In genomic region chr1:54400321-54400720, GRCh38 we compare ENCODE assay signal across 15 cellular contexts. TPM values are rescaled to one million over a fixed set of nuclear protein-coding genes. Genes with fewer than 3 reads are reported as not detected.
DNase-seq lines count a peak whose midpoint lies in the region; ATAC-seq and TF ChIP-seq lines count a peak whose summit lies in the region.
"Had no signal": no experiment of that assay in that cellular context is flagged by ENCODE, and none has a peak within 500 bp of the region (broad histone marks: within the 10 kb centered on the region; RNA-seq: fewer than 3 reads in every experiment).

No MANE protein-coding gene starts in this region.

- H3K79me2 ChIP-seq in GM23338 (replicated peaks; ENCODE audit: insufficient read depth), result peaks cover 100% of the 10 kb centered on the region

- ATAC-seq in stimulated activated naive CD8-positive, alpha-beta T cell treated with anti-CD3 and anti-CD28 coated beads, Interleukin-15, Interleukin-2, amounts not matched to agents 100 U/mL and 50 U/mL, for 24 hours, result peak; percentile 72
- no peak for ATAC-seq in HG03039 (IDR thresholded peaks at IDR 0.05; ENCODE audit: unreplicated experiment)
- ATAC-seq in sciatic nerve, result no peak
- ATAC-seq in GM23338, result no peak
- ATAC-seq: gastroesophageal sphincter had no signal

- peak overlapping the region; percentile 68 for H3K27ac Mint-ChIP-seq in activated naive CD4-positive, alpha-beta T cell treated with anti-CD3 and anti-CD28 coated beads for 36 hours
- H3K27ac Mint-ChIP-seq in activated naive CD8-positive, alpha-beta T cell, result peak overlapping the region; percentile 92
- no peak overlapping the region for H3K27ac Mint-ChIP-seq in GM23338

- H3K36me3 Mint-ChIP-seq in activated naive CD4-positive, alpha-beta T cell treated with anti-CD3 and anti-CD28 coated beads for 36 hours (ENCODE audit: low read depth), result peaks cover 73% of the 10 kb centered on the region
- H3K36me3 Mint-ChIP-seq in activated naive CD8-positive, alpha-beta T cell, result peaks cover 35% of the 10 kb centered on the region
- peaks cover 94% of the 10 kb centered on the region for H3K36me3 Mint-ChIP-seq in GM23338 (ENCODE audit: low read depth)

- no peak overlapping the region for H3K4me3 ChIP-seq in GM23338
- H3K4me3 ChIP-seq: adrenal gland, gastroesophageal sphincter, SJCRH30, skin epidermis, stomach had no signal

- TF ChIP-seq CTCF in GM20000 (IDR thresholded peaks at IDR 0.05; ENCODE audit: extremely low read depth, missing control alignments), result no peak
- no peak for TF ChIP-seq CTCF in GM23338 (conservative IDR thresholded peaks at IDR 0.05; ENCODE audit: low read depth in 2 of 2)

- no peaks in the 10 kb centered on the region for H3K9me2 ChIP-seq in GM23338 (ENCODE audit: insufficient read depth)

- no peak overlapping the region for H3K27ac ChIP-seq in GM23338 (ENCODE audit: low read depth)
- H3K27ac ChIP-seq: adrenal gland, gastroesophageal sphincter, SJCRH30, skin epidermis had no signal

- peaks cover 67% of the 10 kb centered on the region for H4K20me1 ChIP-seq in GM23338 (replicated peaks; ENCODE audit: insufficient read depth)

- DNase-seq in activated naive CD4-positive, alpha-beta T cell treated with anti-CD3 and anti-CD28 coated beads for 36 hours, result peak; percentile 78
- no peak for DNase-seq in activated naive CD4-positive, alpha-beta T cell (lab: John Stamatoyannopoulos, UW)
- peak; percentile 67 for DNase-seq in GM20000 (ENCODE audit: low spot score)
- DNase-seq in stimulated activated naive CD8-positive, alpha-beta T cell treated with anti-CD3 and anti-CD28 coated beads, Interleukin-15, Interleukin-2, amounts not matched to agents 100 U/mL and 50 U/mL, for 24 hours, result peak; percentile 46
- DNase-seq in sciatic nerve (ENCODE audit: low spot score), result no peak
- DNase-seq in GM23338 (ENCODE audit: low spot score), result no peak
- DNase-seq: adrenal gland, NCI-H1436 treated with DMSO at 0.1 percent for 48 hours, NCI-H446 treated with DMSO at 0.1 percent for 48 hours, SJCRH30, stomach had no signal

- H3K36me3 ChIP-seq in GM23338 (ENCODE audit: insufficient read depth), result peaks cover 41% of the 10 kb centered on the region

- H3K27me3 Mint-ChIP-seq in activated naive CD4-positive, alpha-beta T cell treated with anti-CD3 and anti-CD28 coated beads for 36 hours (ENCODE audit: low read depth), result no peaks in the 10 kb centered on the region
- H3K27me3 Mint-ChIP-seq in activated naive CD8-positive, alpha-beta T cell, result no peaks in the 10 kb centered on the region
- peaks cover 20% of the 10 kb centered on the region for H3K27me3 Mint-ChIP-seq in GM23338 (ENCODE audit: insufficient read depth, low read depth, poor library complexity)

- peaks cover 74% of the 10 kb centered on the region for H3K4me1 Mint-ChIP-seq in activated naive CD4-positive, alpha-beta T cell treated with anti-CD3 and anti-CD28 coated beads for 36 hours (ENCODE audit: low read depth)
- peaks cover 73% of the 10 kb centered on the region for H3K4me1 Mint-ChIP-seq in activated naive CD8-positive, alpha-beta T cell (ENCODE audit: low read depth)
- H3K4me1 Mint-ChIP-seq in GM23338, result peaks cover 70% of the 10 kb centered on the region

- H3F3A ChIP-seq in GM23338 (replicated peaks; ENCODE audit: low read depth), result no peaks in the 10 kb centered on the region; the same call in none of the 2 replicates

- intact Hi-C loops in activated naive CD4-positive, alpha-beta T cell treated with anti-CD3 and anti-CD28 coated beads for 36 hours (cut with micrococcal nuclease), result loop anchor here (1.0 to 10.0 kb wide), 3 partner anchors 44 to 516 kb away; partner anchors contain the start of genes IFT25, LRRC42 and YIPF1
- intact Hi-C loops in sciatic nerve (cut with DNase I), result loop anchor here (10.0 kb wide), 1 partner anchor 126 kb away; no protein-coding TSS in a partner anchor

- no peak overlapping the region for H2AFZ ChIP-seq in GM23338

- no peaks in the 10 kb centered on the region for H3K27me3 ChIP-seq in GM23338 (ENCODE audit: insufficient read depth)
- H3K27me3 ChIP-seq: adrenal gland, gastroesophageal sphincter, SJCRH30, stomach had no signal

- H3K4me1 ChIP-seq in GM23338 (ENCODE audit: insufficient read depth), result peaks cover 41% of the 10 kb centered on the region

- peak overlapping the region; percentile 36 for H3K4me3 Mint-ChIP-seq in activated naive CD4-positive, alpha-beta T cell treated with anti-CD3 and anti-CD28 coated beads for 36 hours
- H3K4me3 Mint-ChIP-seq in activated naive CD8-positive, alpha-beta T cell, result peak overlapping the region; percentile 74
- no peak overlapping the region for H3K4me3 Mint-ChIP-seq in GM23338

- no peak overlapping the region for H3K4me2 ChIP-seq in GM23338

- CTCF ChIA-PET in activated naive CD4-positive, alpha-beta T cell treated with anti-CD3 and anti-CD28 coated beads for 36 hours (lab: Charles Lee), result interaction anchor here (1.3 kb wide), 1 partner anchor 89 kb away, joined by 5 read pairs; no protein-coding TSS in a partner anchor

- H3K9me3 Mint-ChIP-seq in activated naive CD4-positive, alpha-beta T cell treated with anti-CD3 and anti-CD28 coated beads for 36 hours, result no peaks in the 10 kb centered on the region
- H3K9me3 Mint-ChIP-seq in activated naive CD8-positive, alpha-beta T cell (ENCODE audit: low read depth), result no peaks in the 10 kb centered on the region
- no peaks in the 10 kb centered on the region for H3K9me3 Mint-ChIP-seq in GM23338

TF ChIP-seq in GM23338, 12 proteins besides CTCF, POLR2A, EP300 and RAD21 (continues in another document):
- TF ChIP-seq JUNB (IDR thresholded peaks at IDR 0.05; ENCODE audit: unreplicated experiment) (no peak), EZH2 (IDR thresholded peaks at IDR 0.05; ENCODE audit: low read depth, unreplicated experiment) (no peak), ZNF462 (CRISPR knock-in tag; IDR thresholded peaks at IDR 0.05) (no peak), EZH2phosphoT487 (IDR thresholded peaks at IDR 0.05; ENCODE audit: unreplicated experiment) (no peak), NANOG (IDR thresholded peaks at IDR 0.05; ENCODE audit: borderline replicate concordance) (no peak), POLR2AphosphoS5 (IDR thresholded peaks at IDR 0.05; ENCODE audit: low read depth) (no peak)

RNA-seq across cellular contexts. Expression of gene SSBP3, which starts 5.9 kb away (rescaled TPM):
- total RNA-seq in activated naive CD4-positive, alpha-beta T cell treated with anti-CD3 and anti-CD28 coated beads for 36 hours, result 10 to 100 TPM; 55.0 to 58.3 TPM
- 104 TPM for total RNA-seq in sciatic nerve
- total RNA-seq in GM23338 (2014; rRNA removed; shearing (Covaris generic)), result 47.4 and 59.5 TPM in 2 replicates
- 68.6 and 82.3 TPM in 2 replicates for polyA plus RNA-seq in GM23338 (2016; fragmentation: Nextera tagmentation; extraction: Ambion mirVana)

Comparison
In these comparisons a context has a peak if more than half of its experiments do, and no peak if none do; other contexts are left out.
1. DNase-seq: peak in activated naive CD4-positive, alpha-beta T cell treated with anti-CD3 and anti-CD28 coated beads for 36 hours (single experiment), GM20000 (single experiment) and stimulated activated naive CD8-positive, alpha-beta T cell treated with anti-CD3 and anti-CD28 coated beads, Interleukin-15, Interleukin-2, amounts not matched to agents 100 U/mL and 50 U/mL, for 24 hours (single experiment); none in activated naive CD4-positive, alpha-beta T cell (0 of 4), sciatic nerve (single experiment) and GM23338 (single experiment).